In genomic region chr2:74304332-74305148, GRCh38 we compare ENCODE assay signal across 14 cellular contexts. TPM values are rescaled to one million over a fixed set of nuclear protein-coding genes. Genes with fewer than 3 reads are reported as not detected.
DNase-seq lines count a peak whose midpoint lies in the region; ATAC-seq and TF ChIP-seq lines count a peak whose summit lies in the region.
"Had no signal": no experiment of that assay in that cellular context is flagged by ENCODE, and none has a peak within 500 bp of the region (broad histone marks: within the 10 kb centered on the region; RNA-seq: fewer than 3 reads in every experiment).

No MANE protein-coding gene starts in this region.

- H3K9ac ChIP-seq in endodermal cell (ENCODE audit: extremely low read depth, low read length, poor library complexity, severe bottlenecking), result no peak overlapping the region

- TF ChIP-seq CTCF in endodermal cell (conservative IDR thresholded peaks at IDR 0.05), result no peak

- peaks cover 5% of the 10 kb centered on the region for H3K9me3 ChIP-seq in endodermal cell (ENCODE audit: control insufficient read depth, low read length)

- DNase-seq in activated T-cell treated with anti-CD3 and anti-CD28 coated beads, Interleukin-2, amount 50 U/mL, for 4 hours, result no peak
- DNase-seq in activated T-cell treated with anti-CD3 and anti-CD28 coated beads for 4 hours (no peak), myocyte (ENCODE audit: low read depth) (peak; percentile 12), HEK293T (ENCODE audit: extremely low spot score) (no peak), endodermal cell (no peak)
- DNase-seq in activated naive CD8-positive, alpha-beta T cell treated with anti-CD3 and anti-CD28 coated beads for 36 hours, result peak; percentile 14
- DNase-seq in stimulated activated naive CD8-positive, alpha-beta T cell treated with anti-CD3 and anti-CD28 coated beads, Interleukin-15, Interleukin-2, amounts not matched to agents 100 U/mL and 50 U/mL, for 24 hours, result peak; percentile 22
- DNase-seq: IMR-90, NCI-H1417, NCI-H2029, NCI-H2171 treated with DMSO at 0.1 percent for 48 hours, NCI-H510A treated with DMSO at 0.1 percent for 48 hours, RPMI8226 had no signal

- H3K4me1 ChIP-seq in endodermal cell (ENCODE audit: control insufficient read depth, insufficient read depth, low read length), result no peaks in the 10 kb centered on the region

- CTCF ChIA-PET in HEK293T (lab: Yijun Ruan, JAX), result no interaction called here

- H3K4me3 ChIP-seq in endodermal cell (ENCODE audit: low read length), result no peak overlapping the region

- no peaks in the 10 kb centered on the region for H3K27me3 Mint-ChIP-seq in activated T-cell treated with anti-CD3 and anti-CD28 coated beads, Interleukin-2, amount 50 U/mL, for 4 hours (ENCODE audit: low read depth)
- H3K27me3 Mint-ChIP-seq in activated naive CD8-positive, alpha-beta T cell treated with anti-CD3 and anti-CD28 coated beads for 36 hours, result no peaks in the 10 kb centered on the region
- H3K27me3 Mint-ChIP-seq in endodermal cell (ENCODE audit: insufficient read depth), result peaks cover 7% of the 10 kb centered on the region

- no peaks in the 10 kb centered on the region for H3K27me3 ChIP-seq in endodermal cell (ENCODE audit: control insufficient read depth, insufficient read depth, low read length, poor library complexity, severe bottlenecking)

- POLR2A ChIA-PET in HEK293T (lab: Yijun Ruan, JAX), result no interaction called here

- no peaks in the 10 kb centered on the region for H3K4me1 Mint-ChIP-seq in activated T-cell treated with anti-CD3 and anti-CD28 coated beads, Interleukin-2, amount 50 U/mL, for 4 hours (ENCODE audit: low read depth)
- H3K4me1 Mint-ChIP-seq in activated naive CD8-positive, alpha-beta T cell treated with anti-CD3 and anti-CD28 coated beads for 36 hours, result peaks cover 8% of the 10 kb centered on the region
- peaks cover 6% of the 10 kb centered on the region for H3K4me1 Mint-ChIP-seq in endodermal cell

- H3K36me3 Mint-ChIP-seq in activated T-cell treated with anti-CD3 and anti-CD28 coated beads, Interleukin-2, amount 50 U/mL, for 4 hours (ENCODE audit: insufficient read depth), result peaks cover 8% of the 10 kb centered on the region
- H3K36me3 Mint-ChIP-seq in activated naive CD8-positive, alpha-beta T cell treated with anti-CD3 and anti-CD28 coated beads for 36 hours, result peaks cover 3% of the 10 kb centered on the region
- H3K36me3 Mint-ChIP-seq in endodermal cell (ENCODE audit: low read depth), result no peaks in the 10 kb centered on the region

- WGBS in endodermal cell (ENCODE audit: insufficient coverage in 1 of 2, insufficient read length in 1 of 2), 2 experiments, result 90 to 95% methylated on average over 4 to 7 of the region's 7 CpGs

- no peaks in the 10 kb centered on the region for H3K36me3 ChIP-seq in endodermal cell (ENCODE audit: control insufficient read depth, insufficient read depth, low read length)

- H3K27ac Mint-ChIP-seq in activated naive CD8-positive, alpha-beta T cell treated with anti-CD3 and anti-CD28 coated beads for 36 hours, result no peak overlapping the region
- H3K27ac Mint-ChIP-seq in endodermal cell, result no peak overlapping the region

- H3K4me3 Mint-ChIP-seq in activated T-cell treated with anti-CD3 and anti-CD28 coated beads, Interleukin-2, amount 50 U/mL, for 4 hours, result no peak overlapping the region
- no peak overlapping the region for H3K4me3 Mint-ChIP-seq in activated naive CD8-positive, alpha-beta T cell treated with anti-CD3 and anti-CD28 coated beads for 36 hours
- no peak overlapping the region for H3K4me3 Mint-ChIP-seq in endodermal cell

- no peak overlapping the region for H3K27ac ChIP-seq in endodermal cell (ENCODE audit: low read depth, low read length)

- peak; percentile 18 to 52 for ATAC-seq in activated T-cell treated with anti-CD3 and anti-CD28 coated beads, Interleukin-2, amount 50 U/mL, for 4 hours
- ATAC-seq in stimulated activated naive CD8-positive, alpha-beta T cell treated with anti-CD3 and anti-CD28 coated beads, Interleukin-15, Interleukin-2, amounts not matched to agents 100 U/mL and 50 U/mL, for 24 hours, result peak; percentile 94
- no peak for ATAC-seq in SK-N-SH treated with all-trans-retinoic acid at 6 μM for 48 hours

- H3K9me3 Mint-ChIP-seq in activated T-cell treated with anti-CD3 and anti-CD28 coated beads, Interleukin-2, amount 50 U/mL, for 4 hours, result no peaks in the 10 kb centered on the region
- no peaks in the 10 kb centered on the region for H3K9me3 Mint-ChIP-seq in activated naive CD8-positive, alpha-beta T cell treated with anti-CD3 and anti-CD28 coated beads for 36 hours
- no peaks in the 10 kb centered on the region for H3K9me3 Mint-ChIP-seq in endodermal cell

TF ChIP-seq in HEK293T, 16 proteins besides CTCF, POLR2A, EP300 and RAD21:
- no peak for TF ChIP-seq LEF1 (IDR thresholded peaks at IDR 0.05; ENCODE audit: borderline replicate concordance)
- TF ChIP-seq TARDBP (IDR thresholded peaks at IDR 0.05), result no peak
- TF ChIP-seq HDGF (IDR thresholded peaks at IDR 0.05; ENCODE audit: borderline replicate concordance), result no peak
- TF ChIP-seq BHLHE40 (IDR thresholded peaks at IDR 0.05; ENCODE audit: borderline replicate concordance), result no peak
- no peak for TF ChIP-seq FOXK2 (IDR thresholded peaks at IDR 0.05)
- TF ChIP-seq ELF4 (IDR thresholded peaks at IDR 0.05), result no peak
- TF ChIP-seq FOXA1 (IDR thresholded peaks at IDR 0.05), result no peak
- TF ChIP-seq ARNT (IDR thresholded peaks at IDR 0.05), result no peak
- TF ChIP-seq NFRKB (IDR thresholded peaks at IDR 0.05), result no peak
- no peak for TF ChIP-seq ZNF384 (IDR thresholded peaks at IDR 0.05)

TF ChIP-seq in SK-N-SH treated with all-trans-retinoic acid at 6 μM for 48 hours, 23 proteins besides CTCF, POLR2A, EP300 and RAD21 (continues in another document):
- TF ChIP-seq PATZ1 (CRISPR knock-in tag; IDR thresholded peaks at IDR 0.05; ENCODE audit: borderline replicate concordance) (no peak), GLIS3 (CRISPR knock-in tag; IDR thresholded peaks at IDR 0.05) (no peak), ISL1 (CRISPR knock-in tag; IDR thresholded peaks at IDR 0.05) (no peak), ZNF8 (CRISPR knock-in tag; IDR thresholded peaks at IDR 0.05) (no peak), ESRRG (CRISPR knock-in tag; IDR thresholded peaks at IDR 0.05) (no peak), POU6F1 (CRISPR knock-in tag; IDR thresholded peaks at IDR 0.05; ENCODE audit: borderline replicate concordance, low read depth) (no peak), ZNF565 (CRISPR knock-in tag; conservative IDR thresholded peaks at IDR 0.05; ENCODE audit: low read depth) (no peak), ZFP3 (CRISPR knock-in tag; IDR thresholded peaks at IDR 0.05) (no peak), SNAI2 (CRISPR knock-in tag; IDR thresholded peaks at IDR 0.05) (no peak), OSR1 (CRISPR knock-in tag; IDR thresholded peaks at IDR 0.05) (no peak)
- TF ChIP-seq, protein P1, sequence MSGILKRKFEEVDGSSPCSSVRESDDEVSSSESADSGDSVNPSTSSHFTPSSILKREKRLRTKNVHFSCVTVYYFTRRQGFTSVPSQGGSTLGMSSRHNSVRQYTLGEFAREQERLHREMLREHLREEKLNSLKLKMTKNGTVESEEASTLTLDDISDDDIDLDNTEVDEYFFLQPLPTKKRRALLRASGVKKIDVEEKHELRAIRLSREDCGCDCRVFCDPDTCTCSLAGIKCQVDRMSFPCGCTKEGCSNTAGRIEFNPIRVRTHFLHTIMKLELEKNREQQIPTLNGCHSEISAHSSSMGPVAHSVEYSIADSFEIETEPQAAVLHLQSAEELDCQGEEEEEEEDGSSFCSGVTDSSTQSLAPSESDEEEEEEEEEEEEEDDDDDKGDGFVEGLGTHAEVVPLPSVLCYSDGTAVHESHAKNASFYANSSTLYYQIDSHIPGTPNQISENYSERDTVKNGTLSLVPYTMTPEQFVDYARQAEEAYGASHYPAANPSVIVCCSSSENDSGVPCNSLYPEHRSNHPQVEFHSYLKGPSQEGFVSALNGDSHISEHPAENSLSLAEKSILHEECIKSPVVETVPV (CRISPR knock-in tag; IDR thresholded peaks at IDR 0.05), result no peak

RNA-seq across cellular contexts. Expression of gene SLC4A5, which starts 38.7 kb away (rescaled TPM):
- 1 to 10 TPM; 1.3 to 1.5 (median 1.4) TPM for total RNA-seq in activated T-cell treated with anti-CD3 and anti-CD28 coated beads, Interleukin-2, amount 50 U/mL, for 4 hours
- total RNA-seq in activated naive CD8-positive, alpha-beta T cell treated with anti-CD3 and anti-CD28 coated beads for 36 hours, result 1 to 10 TPM in 1 of 2 experiments, under 1 TPM in 1; 0.74 to 1.5 TPM
- total RNA-seq in myocyte (0.43 and 2.0 TPM in 2 replicates), endodermal cell (1 to 10 TPM; 2.5 to 3.7 TPM)
- 0.98 TPM for polyA plus RNA-seq in myocyte (2012)
- polyA plus RNA-seq in endodermal cell (2013, experiment 1 of 2), result 2.0 TPM
- 1.7 TPM for polyA plus RNA-seq in endodermal cell (2013, experiment 2 of 2)

Comparison
In these comparisons a context has a peak if more than half of its experiments do, and no peak if none do; other contexts are left out.
1. DNase-seq: peak in activated naive CD8-positive, alpha-beta T cell treated with anti-CD3 and anti-CD28 coated beads for 36 hours (single experiment), myocyte (single experiment) and stimulated activated naive CD8-positive, alpha-beta T cell treated with anti-CD3 and anti-CD28 coated beads, Interleukin-15, Interleukin-2, amounts not matched to agents 100 U/mL and 50 U/mL, for 24 hours (single experiment); none in activated T-cell treated with anti-CD3 and anti-CD28 coated beads, Interleukin-2, amount 50 U/mL, for 4 hours (single experiment), activated T-cell treated with anti-CD3 and anti-CD28 coated beads for 4 hours (single experiment), HEK293T (single experiment) and endodermal cell (single experiment).